Comparison of ENCODE assay signal across 8 cellular contexts in genomic region chr22:39622881-39623367, GRCh38. TPM values are rescaled to one million over a fixed set of nuclear protein-coding genes. Genes with fewer than 3 reads are reported as not detected.
DNase-seq lines count a peak whose midpoint lies in the region; ATAC-seq and TF ChIP-seq lines count a peak whose summit lies in the region.

No MANE protein-coding gene starts in this region.

- no peak overlapping the region for H3K4me3 Mint-ChIP-seq in stimulated activated memory B cell treated with anti-CD40 and anti-IgM and Interleukin-4, amounts not matched to agents 10 μg/mL and 1 μg/mL and 100 μg/mL, for 72 hours

- H3K27me3 ChIP-seq in HCT116 (ENCODE audit: insufficient read depth, low read length), result no peaks in the 10 kb centered on the region
- no peaks in the 10 kb centered on the region for H3K27me3 ChIP-seq in colonic mucosa

- intact Hi-C loops in HCT116 (cut with micrococcal nuclease), result loop anchor here (2.0 to 10.0 kb wide), 2 partner anchors 182 to 402 kb away; no protein-coding TSS in a partner anchor
- intact Hi-C loops in colonic mucosa (cut with DNase I), result loop anchor here (5.0 kb wide), 1 partner anchor 404 kb away; no protein-coding TSS in a partner anchor
- intact Hi-C loops in mucosa of descending colon (cut with DNase I, micrococcal nuclease), result no loop called here

- ATAC-seq in HCT116, result peak; percentile 90
- peak; percentile 81 for ATAC-seq in mucosa of descending colon
- ATAC-seq in stimulated activated memory B cell treated with anti-CD40 and anti-IgM and Interleukin-4, amounts not matched to agents 10 μg/mL and 1 μg/mL and 100 μg/mL, for 72 hours, result peak; percentile 46

- RAD21 ChIA-PET in HCT116 (lab: Charles Lee; ENCODE audit: low non-redundant PET in 1 of 2, low total read pairs in 2 of 2, uncharacterized antibody in 2 of 2, unreplicated experiment in 2 of 2), result no interaction called here

- no peaks in the 10 kb centered on the region for H3K9me2 ChIP-seq in HCT116 (ENCODE audit: insufficient read depth)

- BruUV-seq in HCT116 (replicated peaks; lab: Mats Ljungman, UMichigan), result no TSS peak

- H3K9me3 ChIP-seq in HCT116 (ENCODE audit: control insufficient read depth in 1 of 2, insufficient read depth in 1 of 2, low read depth in 1 of 2, low read length in 2 of 2) (no peaks in the 10 kb centered on the region), colonic mucosa (no peaks in the 10 kb centered on the region), mucosa of descending colon (no peaks in the 10 kb centered on the region)

- POLR2A ChIA-PET in AG04449 (lab: Yijun Ruan, JAX) (no interaction called here), HCT116 (lab: Charles Lee) (no interaction called here)

- no peak overlapping the region for H3K27ac Mint-ChIP-seq in stimulated activated memory B cell treated with anti-CD40 and anti-IgM and Interleukin-4, amounts not matched to agents 10 μg/mL and 1 μg/mL and 100 μg/mL, for 72 hours

- no peaks in the 10 kb centered on the region for H3K79me2 ChIP-seq in HCT116 (ENCODE audit: insufficient read depth, low read length)

- TF ChIP-seq RAD21 in HCT116 (IDR thresholded peaks at IDR 0.05; ENCODE audit: low read depth), result peak; percentile 85

- peak; percentile 46 for TF ChIP-seq CTCF in AG04449 (IDR thresholded peaks at IDR 0.05; ENCODE audit: insufficient read depth, low read length, missing control alignments)
- TF ChIP-seq CTCF in HCT116 (IDR thresholded peaks at IDR 0.05 in 2 of 3, conservative IDR thresholded peaks at IDR 0.05 in 1 of 3; ENCODE audit: borderline replicate concordance in 1 of 3, insufficient read depth in 1 of 3, low read depth in 2 of 3, low read length in 2 of 3), result peak; percentile 63 to 87 (median 84); a peak in 5 of 6 replicates
- peak; percentile 63 for TF ChIP-seq CTCF in colonic mucosa (IDR thresholded peaks at IDR 0.05)
- TF ChIP-seq CTCF in mucosa of descending colon (IDR thresholded peaks at IDR 0.05), result peak; percentile 40

- peak overlapping the region; percentile 25; the same call in 1 of the 2 replicates for H3K4me2 ChIP-seq in HCT116 (ENCODE audit: low read length)

- peaks cover 4% of the 10 kb centered on the region for H3K4me1 Mint-ChIP-seq in stimulated activated memory B cell treated with anti-CD40 and anti-IgM and Interleukin-4, amounts not matched to agents 10 μg/mL and 1 μg/mL and 100 μg/mL, for 72 hours

- no peaks in the 10 kb centered on the region for H4K20me1 ChIP-seq in HCT116 (ENCODE audit: insufficient read depth)

- CTCF ChIA-PET in AG04449 (lab: Yijun Ruan, JAX) (interaction anchor here (1.2 to 2.8 kb wide), 3 partner anchors 12 to 417 kb away, joined by 5 to 16 read pairs (median 5); no protein-coding TSS in a partner anchor), HCT116 (lab: Charles Lee) (no interaction called here)

- H2AFZ ChIP-seq in HCT116 (ENCODE audit: low read depth, low read length, poor library complexity, severe bottlenecking), result no peak overlapping the region

- no peak for DNase-seq in AG04449 (ENCODE audit: low read depth, low spot score)
- peak; percentile 40 for DNase-seq in HCT116 (ENCODE audit: low read depth, low spot score)
- peak; percentile 52 for DNase-seq in activated CD4-positive, alpha-beta T cell treated with anti-CD3 and anti-CD28 coated beads for 1 hour
- peak; percentile 70 for DNase-seq in colonic mucosa
- DNase-seq in mucosa of descending colon, result peak; percentile 66 to 81 (median 81)
- no peak for DNase-seq in NCI-H2081 (lab: John Stamatoyannopoulos, UW)
- DNase-seq in NCI-H1417 treated with DMSO at 0.1 percent for 48 hours (lab: John Stamatoyannopoulos, UW), result no peak

- no peaks in the 10 kb centered on the region; a peak in 1 of 4 replicates for H3K4me1 ChIP-seq in HCT116 (ENCODE audit: control insufficient read depth in 1 of 2, insufficient read depth in 2 of 2, low read length in 2 of 2)
- H3K4me1 ChIP-seq in colonic mucosa, result no peaks in the 10 kb centered on the region
- no peaks in the 10 kb centered on the region for H3K4me1 ChIP-seq in mucosa of descending colon (ENCODE audit: low read depth)

- no peaks in the 10 kb centered on the region for H3K36me3 Mint-ChIP-seq in stimulated activated memory B cell treated with anti-CD40 and anti-IgM and Interleukin-4, amounts not matched to agents 10 μg/mL and 1 μg/mL and 100 μg/mL, for 72 hours

- H3K36me3 ChIP-seq in HCT116 (ENCODE audit: control insufficient read depth in 1 of 2, insufficient read depth in 2 of 2, low read length in 2 of 2) (no peaks in the 10 kb centered on the region), colonic mucosa (no peaks in the 10 kb centered on the region), mucosa of descending colon (ENCODE audit: low read depth) (no peaks in the 10 kb centered on the region)

- H3K9ac ChIP-seq in HCT116 (ENCODE audit: low read length), result no peak overlapping the region
- H3K9ac ChIP-seq in colonic mucosa (ENCODE audit: low read depth in 2 of 2, low read length in 2 of 2), result no peak overlapping the region

- H3K9me3 Mint-ChIP-seq in stimulated activated memory B cell treated with anti-CD40 and anti-IgM and Interleukin-4, amounts not matched to agents 10 μg/mL and 1 μg/mL and 100 μg/mL, for 72 hours, result peaks cover 3% of the 10 kb centered on the region

- no peak overlapping the region for H3K4me3 ChIP-seq in AG04449 (ENCODE audit: low read depth, low read length)
- no peak overlapping the region for H3K4me3 ChIP-seq in HCT116 (replicated peaks in 1 of 2; ENCODE audit: low read depth in 1 of 2, low read length in 2 of 2)
- H3K4me3 ChIP-seq in colonic mucosa, result no peak overlapping the region
- no peak overlapping the region for H3K4me3 ChIP-seq in mucosa of descending colon

- H3K27ac ChIP-seq in HCT116 (ENCODE audit: low read depth, low read length), result no peak overlapping the region
- H3K27ac ChIP-seq in colonic mucosa, result no peak overlapping the region

- peaks cover 57% of the 10 kb centered on the region for H3K27me3 Mint-ChIP-seq in stimulated activated memory B cell treated with anti-CD40 and anti-IgM and Interleukin-4, amounts not matched to agents 10 μg/mL and 1 μg/mL and 100 μg/mL, for 72 hours

- TF ChIP-seq POLR2A in HCT116 (IDR thresholded peaks at IDR 0.05; ENCODE audit: borderline replicate concordance, extremely low read depth, insufficient read depth, insufficient read length), result no peak

TF ChIP-seq in HCT116, 20 proteins besides CTCF, POLR2A, EP300 and RAD21:
- no peak for TF ChIP-seq SP1 (IDR thresholded peaks at IDR 0.05; ENCODE audit: low read depth)
- no peak for TF ChIP-seq ZNF274 (IDR thresholded peaks at IDR 0.05; ENCODE audit: low read depth, low read length)
- no peak for TF ChIP-seq JUND (IDR thresholded peaks at IDR 0.05)
- no peak for TF ChIP-seq CBX3 (IDR thresholded peaks at IDR 0.05; ENCODE audit: low read depth)
- no peak for TF ChIP-seq MAX (IDR thresholded peaks at IDR 0.05)
- TF ChIP-seq EZH2 (IDR thresholded peaks at IDR 0.05), result no peak
- TF ChIP-seq SIN3A (IDR thresholded peaks at IDR 0.05; ENCODE audit: low read depth), result no peak
- TF ChIP-seq CEBPB (IDR thresholded peaks at IDR 0.05; ENCODE audit: low read depth), result no peak
- TF ChIP-seq FOSL1 (IDR thresholded peaks at IDR 0.05; ENCODE audit: low read depth), result no peak
- no peak for TF ChIP-seq YY1 (IDR thresholded peaks at IDR 0.05; ENCODE audit: extremely low read depth, insufficient replicate concordance, low read depth, low read length)
- no peak for TF ChIP-seq ZBTB33 (IDR thresholded peaks at IDR 0.05; ENCODE audit: extremely low read depth, insufficient replicate concordance, low read length)
- no peak for TF ChIP-seq ELF1 (IDR thresholded peaks at IDR 0.05; ENCODE audit: borderline replicate concordance, low read depth)
- TF ChIP-seq TCF7L2 (IDR thresholded peaks at IDR 0.05; ENCODE audit: borderline replicate concordance, extremely low read depth, insufficient read depth, insufficient read length), result no peak

RNA-seq across cellular contexts. Expression of gene CACNA1I, which starts 52.4 kb away (rescaled TPM):
- total RNA-seq in HCT116 (2021; ENCODE audit: unreplicated experiment) (0.15 TPM), colonic mucosa (1 to 10 TPM in 1 of 2 donors, under 1 TPM in 1; 0.69 to 1.0 TPM), mucosa of descending colon (under 1 TPM; 0.19 to 0.41 (median 0.20) TPM)
- 0.20 TPM in 2 replicates for polyA plus RNA-seq in HCT116 (2012)

Comparison
In these comparisons a context has a peak if more than half of its experiments do, and no peak if none do; other contexts are left out.
1. DNase-seq: peak in HCT116 (single experiment), activated CD4-positive, alpha-beta T cell treated with anti-CD3 and anti-CD28 coated beads for 1 hour (single experiment), colonic mucosa (single experiment) and mucosa of descending colon (3 of 3); none in AG04449 (single experiment), NCI-H2081 (0 of 2) and NCI-H1417 treated with DMSO at 0.1 percent for 48 hours (single experiment).
2. intact Hi-C loops: an anchor here in HCT116 (2.0 to 10.0 kb wide) and colonic mucosa (5.0 kb wide); none called in mucosa of descending colon.
3. Peak in every context shown above with its lines, with median percentiles within 50 percentile points of each other: CTCF ChIP-seq and ATAC-seq.